ENCODE assay signal across 12 cellular contexts in the genomic region with DNA sequence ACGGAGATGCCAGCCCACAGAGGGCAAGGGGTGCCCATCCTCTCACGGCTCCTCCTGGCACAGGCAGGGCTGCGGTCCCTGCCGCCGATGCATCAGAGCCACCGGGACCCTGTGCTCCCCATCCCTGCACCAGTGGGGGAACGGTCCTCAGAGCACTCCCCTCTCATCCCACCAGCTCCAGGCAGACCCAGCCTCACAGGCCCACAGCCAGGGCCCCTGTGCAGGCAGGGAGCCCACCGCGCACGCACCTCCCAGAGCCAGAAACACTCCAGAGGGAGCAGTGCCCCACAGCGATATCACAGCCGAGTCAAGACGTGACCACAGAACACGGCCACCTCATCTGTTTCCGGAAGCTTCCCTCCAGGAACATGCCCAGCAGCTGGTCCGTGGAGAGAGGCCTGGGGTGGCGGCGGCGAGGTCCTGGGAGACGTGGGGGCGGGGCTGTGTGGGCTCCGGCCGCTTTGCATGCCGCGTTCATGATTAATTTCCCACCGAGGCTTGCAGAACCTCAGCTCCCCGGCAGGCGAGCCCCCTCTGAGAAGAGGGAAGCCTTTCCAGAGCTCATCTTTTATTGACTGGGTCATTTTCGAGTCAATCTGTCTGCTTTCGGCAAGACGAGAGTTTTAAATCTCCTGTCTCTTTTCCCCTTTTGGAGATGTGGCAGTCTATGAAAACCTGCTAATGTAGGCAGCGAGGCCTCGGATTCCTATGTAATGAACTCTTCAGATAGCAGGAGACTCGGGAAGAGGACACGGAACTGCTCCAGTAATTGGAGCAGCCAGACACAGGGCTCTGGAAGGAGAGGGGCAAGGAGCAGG.
DNase-seq lines count a peak whose midpoint lies in the region; ATAC-seq and TF ChIP-seq lines count a peak whose summit lies in the region.
"Had no signal": no experiment of that assay in that cellular context is flagged by ENCODE, and none has a peak within 500 bp of the region (broad histone marks: within the 10 kb centered on the region; RNA-seq: fewer than 3 reads in every experiment).

No MANE protein-coding gene starts in this region.

- H3K27ac Mint-ChIP-seq in CD4-positive, alpha-beta T cell, result peak overlapping the region; percentile 79
- peak overlapping the region; percentile 82 for H3K27ac Mint-ChIP-seq in glutamatergic neuron (ENCODE audit: unreplicated experiment)

- intact Hi-C loops in CD4-positive, alpha-beta T cell (cut with DNase I, micrococcal nuclease), result no loop called here

- POLR2A ChIA-PET in CD4-positive, alpha-beta T cell (lab: Charles Lee), result interaction anchor here (0.6 to 1.1 kb wide), 2 partner anchors 11 to 57 kb away, joined by 3 read pairs; no protein-coding TSS in a partner anchor

- no peaks in the 10 kb centered on the region for H3K9me3 Mint-ChIP-seq in CD4-positive, alpha-beta T cell
- peaks cover 4% of the 10 kb centered on the region for H3K9me3 Mint-ChIP-seq in glutamatergic neuron (ENCODE audit: unreplicated experiment)

- ATAC-seq in CD4-positive, alpha-beta T cell (ENCODE audit: poor library complexity), result no peak
- ATAC-seq in GM21447 (IDR thresholded peaks at IDR 0.05; ENCODE audit: unreplicated experiment), result no peak
- ATAC-seq: psoas muscle had no signal

- no peak overlapping the region for H3K27ac ChIP-seq in CD4-positive, alpha-beta T cell (ENCODE audit: low read depth, low read length)
- H3K27ac ChIP-seq: psoas muscle had no signal

- H3K4me1 Mint-ChIP-seq in CD4-positive, alpha-beta T cell (ENCODE audit: low read depth), result peaks cover 25% of the 10 kb centered on the region
- peaks cover 11% of the 10 kb centered on the region for H3K4me1 Mint-ChIP-seq in glutamatergic neuron (ENCODE audit: low read depth, unreplicated experiment)

- TF ChIP-seq CTCF in CD4-positive, alpha-beta T cell (IDR thresholded peaks at IDR 0.05), result no peak
- TF ChIP-seq CTCF in glutamatergic neuron (IDR thresholded peaks at IDR 0.05; ENCODE audit: partially characterized antibody, unreplicated experiment), result no peak
- TF ChIP-seq CTCF in retinal pigment epithelial cell (conservative IDR thresholded peaks at IDR 0.05; ENCODE audit: low read depth, low read length), result peak; percentile 3

- H3K27me3 ChIP-seq in CD4-positive, alpha-beta T cell (ENCODE audit: control insufficient read depth, insufficient read depth, low read length), result no peaks in the 10 kb centered on the region

- DNase-seq in CD4-positive, alpha-beta T cell, result no peak
- DNase-seq in T1000 (lab: John Stamatoyannopoulos, UW) (peak; percentile 92), glutamatergic neuron (peak; percentile 62), retinal pigment epithelial cell (ENCODE audit: low read depth) (no peak), NAMALWA (ENCODE audit: low spot score) (no peak)
- no peak for DNase-seq in central memory CD4-positive, alpha-beta T cell
- DNase-seq in activated CD8-positive, alpha-beta memory T cell treated with anti-CD3 and anti-CD28 coated beads, Interleukin-2, amount 50 U/mL, for 48 hours, result no peak
- DNase-seq: DMS53; effector memory CD4-positive, alpha-beta T cell; NCI-H1417 treated with DMSO at 0.1 percent for 48 hours had no signal

- H3K27me3 Mint-ChIP-seq in CD4-positive, alpha-beta T cell, result no peaks in the 10 kb centered on the region
- peaks cover 6% of the 10 kb centered on the region for H3K27me3 Mint-ChIP-seq in glutamatergic neuron (ENCODE audit: unreplicated experiment)

- H3K4me3 Mint-ChIP-seq in CD4-positive, alpha-beta T cell, result peak overlapping the region; percentile 60
- peak overlapping the region; percentile 52 for H3K4me3 Mint-ChIP-seq in glutamatergic neuron (ENCODE audit: unreplicated experiment)

- CTCF ChIA-PET in CD4-positive, alpha-beta T cell (lab: Charles Lee), result no interaction called here

- no peak overlapping the region for H3K4me3 ChIP-seq in retinal pigment epithelial cell (ENCODE audit: low read length)
- H3K4me3 ChIP-seq: psoas muscle had no signal

- H3K9me3 ChIP-seq in CD4-positive, alpha-beta T cell (ENCODE audit: control insufficient read depth, low read length), result no peaks in the 10 kb centered on the region
- H3K9me3 ChIP-seq: psoas muscle had no signal

- H3K36me3 Mint-ChIP-seq in CD4-positive, alpha-beta T cell (ENCODE audit: low read depth), result peaks cover 71% of the 10 kb centered on the region
- H3K36me3 Mint-ChIP-seq in glutamatergic neuron (ENCODE audit: unreplicated experiment), result no peaks in the 10 kb centered on the region

Comparison
In these comparisons a context has a peak if more than half of its experiments do, and no peak if none do; other contexts are left out.
1. DNase-seq: peak in T1000 (single experiment) and glutamatergic neuron (single experiment); none in CD4-positive, alpha-beta T cell (0 of 10), retinal pigment epithelial cell (single experiment), central memory CD4-positive, alpha-beta T cell (single experiment), activated CD8-positive, alpha-beta memory T cell treated with anti-CD3 and anti-CD28 coated beads, Interleukin-2, amount 50 U/mL, for 48 hours (single experiment) and NAMALWA (single experiment).